Comparison of ENCODE assay signal across 20 cellular contexts in the genomic region with DNA sequence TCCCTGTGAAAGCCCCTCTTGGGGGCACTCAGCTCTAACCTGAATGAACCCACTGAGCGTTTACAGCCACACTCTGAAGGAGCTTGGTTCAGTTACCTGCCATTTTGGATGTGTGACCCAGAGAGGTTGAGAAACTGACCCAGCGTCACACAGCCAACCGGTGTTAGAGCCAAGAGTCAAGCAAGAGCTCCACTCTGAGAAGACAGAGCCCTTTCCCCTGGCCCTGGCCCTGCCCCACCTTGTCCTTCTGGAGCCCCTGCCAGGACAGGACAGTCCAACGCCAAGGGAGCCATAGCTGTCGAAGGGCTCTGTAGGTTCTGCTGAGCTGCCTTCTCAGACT. TPM values are rescaled to one million over a fixed set of nuclear protein-coding genes. Genes with fewer than 3 reads are reported as not detected.
"Had no signal": no experiment of that assay in that cellular context is flagged by ENCODE, and none has a peak within 500 bp of the region (broad histone marks: within the 10 kb centered on the region; RNA-seq: fewer than 3 reads in every experiment).

No MANE protein-coding gene starts in this region.

- H3K36me3 ChIP-seq: heart left ventricle, sigmoid colon, stomach, thoracic aorta, transverse colon had no signal

- ATAC-seq: esophagus mucosa; heart left ventricle; naive thymus-derived CD4-positive, alpha-beta T cell; stimulated activated naive B cell treated with anti-CD40 and anti-IgM and Interleukin-4, amounts not matched to agents 10 μg/mL and 1 μg/mL and 100 μg/mL, for 72 hours had no signal

- H3K4me1 ChIP-seq: heart left ventricle, sigmoid colon, stomach, transverse colon had no signal

- DNase-seq: cortex of kidney; effector memory CD4-positive, alpha-beta T cell; heart left ventricle; hippocampal formation; mesendoderm; naive thymus-derived CD4-positive, alpha-beta T cell; nephron progenitor cell; sigmoid colon; stimulated activated CD4-positive, alpha-beta T cell treated with anti-CD3 and anti-CD28 coated beads, Interleukin-2, amount 100 ng/mL, for 24 hours; stimulated activated CD4-positive, alpha-beta T cell treated with anti-CD3 and anti-CD28 coated beads, Interleukin-4, amount 100 ng/mL, for 4 hours; stimulated activated naive B cell treated with anti-CD40 and anti-IgM and Interleukin-4, amounts not matched to agents 10 μg/mL and 1 μg/mL and 100 μg/mL, for 72 hours; stomach; substantia nigra; transverse colon had no signal

- H3K4me3 ChIP-seq: heart left ventricle, sigmoid colon, skin epidermis, stomach, thoracic aorta, transverse colon had no signal

- H3K27ac Mint-ChIP-seq: naive thymus-derived CD4-positive, alpha-beta T cell; nephron progenitor cell; stimulated activated naive B cell treated with anti-CD40 and anti-IgM and Interleukin-4, amounts not matched to agents 10 μg/mL and 1 μg/mL and 100 μg/mL, for 72 hours had no signal

- FAIRE-seq: endometrium, frontal cortex had no signal

- H3K4me1 Mint-ChIP-seq: stimulated activated naive B cell treated with anti-CD40 and anti-IgM and Interleukin-4, amounts not matched to agents 10 μg/mL and 1 μg/mL and 100 μg/mL, for 72 hours had no signal

- H3K36me3 Mint-ChIP-seq: naive thymus-derived CD4-positive, alpha-beta T cell had no signal

- H3K9me3 ChIP-seq: sigmoid colon, thoracic aorta, transverse colon had no signal

- H3K27ac ChIP-seq: heart left ventricle, sigmoid colon, skin epidermis, stomach, thoracic aorta, transverse colon had no signal

- H3K4me3 Mint-ChIP-seq: naive thymus-derived CD4-positive, alpha-beta T cell; stimulated activated naive B cell treated with anti-CD40 and anti-IgM and Interleukin-4, amounts not matched to agents 10 μg/mL and 1 μg/mL and 100 μg/mL, for 72 hours had no signal

RNA-seq across cellular contexts. Expression of gene MSX1, which starts 20.0 kb away (rescaled TPM):
- total RNA-seq: mononuclear cell; naive thymus-derived CD4-positive, alpha-beta T cell had no signal
- polyA plus RNA-seq: naive thymus-derived CD4-positive, alpha-beta T cell had no signal
